Comparison of ENCODE assay signal across 9 cellular contexts in the genomic region with DNA sequence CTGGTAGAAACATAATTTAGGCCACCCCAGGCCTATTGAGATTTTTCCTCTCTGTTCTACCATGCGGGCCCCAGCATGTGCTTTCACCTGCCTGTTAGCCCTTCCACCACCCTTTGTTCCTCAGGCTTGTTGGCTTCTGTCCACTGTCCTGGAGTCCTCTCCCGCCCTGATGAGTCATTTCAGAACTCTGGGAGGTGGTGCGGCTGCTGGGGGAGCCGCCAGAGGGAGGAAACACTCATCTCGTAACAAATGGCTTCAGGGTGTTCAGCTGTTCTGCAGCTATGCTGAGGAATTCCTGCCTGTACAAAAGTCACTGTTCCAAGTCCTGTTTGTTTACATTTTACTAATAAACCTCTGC. TPM values are rescaled to one million over a fixed set of nuclear protein-coding genes. Genes with fewer than 3 reads are reported as not detected.
DNase-seq lines count a peak whose midpoint lies in the region; ATAC-seq and TF ChIP-seq lines count a peak whose summit lies in the region.
"Had no signal": no experiment of that assay in that cellular context is flagged by ENCODE, and none has a peak within 500 bp of the region (broad histone marks: within the 10 kb centered on the region; RNA-seq: fewer than 3 reads in every experiment).

No MANE protein-coding gene starts in this region.

- ATAC-seq in HG03139 (IDR thresholded peaks at IDR 0.05; ENCODE audit: unreplicated experiment): no peak

- H3K4me1 ChIP-seq in PC-9 (replicated peaks; ENCODE audit: insufficient read depth): peaks cover 25% of the 10 kb centered on the region

- TF ChIP-seq CTCF in PC-9 (conservative IDR thresholded peaks at IDR 0.05): peak; percentile 48
- TF ChIP-seq CTCF in epithelial cell of esophagus (IDR thresholded peaks at IDR 0.05; ENCODE audit: insufficient read depth, low read depth, low read length, missing control alignments): peak; percentile 57

- no peak overlapping the region for H2AFZ ChIP-seq in PC-9

- H3K9me2 ChIP-seq in PC-9 (ENCODE audit: insufficient read depth): no peaks in the 10 kb centered on the region

- H3F3A ChIP-seq in PC-9 (ENCODE audit: insufficient read depth, low read depth): peaks cover 13% of the 10 kb centered on the region

- no peaks in the 10 kb centered on the region for H3K36me3 ChIP-seq in PC-9 (ENCODE audit: low read depth)

- DNase-seq in GM04503 (ENCODE audit: low read depth): peak; percentile 84
- DNase-seq in PC-9: peak; percentile 91 to 97
- peak; percentile 96 for DNase-seq in epithelial cell of esophagus (ENCODE audit: low read depth)
- DNase-seq in midbrain (lab: John Stamatoyannopoulos, UW): peak; percentile 38
- DNase-seq in KG1 (lab: John Stamatoyannopoulos, UW): no peak
- DNase-seq in Kasumi-1 (lab: John Stamatoyannopoulos, UW): no peak
- no peak for DNase-seq in NCI-H1930 (lab: John Stamatoyannopoulos, UW)

- POLR2A ChIA-PET in PC-9 (lab: Charles Lee; ENCODE audit: unreplicated experiment): interaction anchor here (0.6 to 0.7 kb wide), 2 partner anchors 108 to 701 kb away, joined by 5 read pairs; no protein-coding TSS in a partner anchor

- intact Hi-C loops in PC-9 (cut with micrococcal nuclease; ENCODE audit: unreplicated experiment): loop anchor here (1.0 to 2.0 kb wide), 3 partner anchors 9 to 107 kb away; no protein-coding TSS in a partner anchor

- H3K79me2 ChIP-seq in PC-9 (ENCODE audit: low read depth): no peaks in the 10 kb centered on the region

- CTCF ChIA-PET in PC-9 (lab: Charles Lee): interaction anchor here (1.3 kb wide), 1 partner anchor 64 kb away, joined by 4 read pairs; no protein-coding TSS in a partner anchor

- H4K20me1 ChIP-seq in PC-9 (ENCODE audit: insufficient read depth): no peaks in the 10 kb centered on the region

- H3K4me2 ChIP-seq in PC-9: peak overlapping the region; percentile 63

- no peaks in the 10 kb centered on the region for H3K9me3 ChIP-seq in PC-9 (ENCODE audit: insufficient read depth, low read depth)

- BruUV-seq in PC-9 (replicated peaks; lab: Mats Ljungman, UMichigan): no TSS peak

- no peak overlapping the region for H3K4me3 ChIP-seq in PC-9
- H3K4me3 ChIP-seq in epithelial cell of esophagus (ENCODE audit: low read length): no peak overlapping the region

- H3K27me3 ChIP-seq in PC-9 (ENCODE audit: insufficient read depth, low read depth): no peaks in the 10 kb centered on the region

- peak overlapping the region; percentile 69 for H3K27ac ChIP-seq in PC-9

RNA-seq across cellular contexts. Expression of a gene that starts 36.3 kb away (rescaled TPM):
- not detected in 2 replicates for total RNA-seq in PC-9 (2021)
- total RNA-seq: mononuclear cell had no signal

Comparison
In these comparisons a context has a peak if more than half of its experiments do, and no peak if none do; other contexts are left out.
1. DNase-seq: peak in GM04503 (single experiment), PC-9 (2 of 2), epithelial cell of esophagus (single experiment) and midbrain (single experiment); none in KG1 (single experiment), Kasumi-1 (0 of 2) and NCI-H1930 (0 of 2).